Comparison of ENCODE assay signal across 20 cellular contexts in genomic region chr10:37638569-37638968, GRCh38.
"Had no signal": no experiment of that assay in that cellular context is flagged by ENCODE, and none has a peak within 500 bp of the region (broad histone marks: within the 10 kb centered on the region; RNA-seq: fewer than 3 reads in every experiment).

No MANE protein-coding gene starts in this region.

- DNase-seq: colonic mucosa; cortex of kidney; effector CD4-positive, alpha-beta T cell; effector memory CD4-positive, alpha-beta T cell; erythroblast; foreskin keratinocyte; glutamatergic neuron; head of caudate nucleus; heart right ventricle; hippocampal formation; left cardiac atrium; left ventricle myocardium superior; lower lobe of right lung; mesenchymal stem cell; mucosa of descending colon; naive B cell had no signal

- H3K4me3 ChIP-seq: colonic mucosa, gastroesophageal sphincter, heart right ventricle, left lung, lower lobe of right lung, mucosa of descending colon had no signal

- H3K4me1 Mint-ChIP-seq: mesothelial cell of epicardium, naive B cell had no signal

- ATAC-seq: foreskin keratinocyte, heart right ventricle, left cardiac atrium, left lung, left ventricle myocardium superior, mucosa of descending colon had no signal

- H3K4me3 Mint-ChIP-seq: dendritic cell treated with granulocyte-macrophage colony-stimulating factor and Interleukin-4, amounts not matched to agents 40 ng/mL and 50 ng/mL, for 4 days; mesothelial cell of epicardium; naive B cell had no signal

- H3K27me3 Mint-ChIP-seq: dendritic cell treated with granulocyte-macrophage colony-stimulating factor and Interleukin-4, amounts not matched to agents 40 ng/mL and 50 ng/mL, for 4 days; naive B cell had no signal

- H3K27ac Mint-ChIP-seq: dendritic cell treated with granulocyte-macrophage colony-stimulating factor and Interleukin-4, amounts not matched to agents 40 ng/mL and 50 ng/mL, for 4 days; mesothelial cell of epicardium; naive B cell had no signal
